18 cellular contexts compared by ENCODE assay signal in the genomic region with DNA sequence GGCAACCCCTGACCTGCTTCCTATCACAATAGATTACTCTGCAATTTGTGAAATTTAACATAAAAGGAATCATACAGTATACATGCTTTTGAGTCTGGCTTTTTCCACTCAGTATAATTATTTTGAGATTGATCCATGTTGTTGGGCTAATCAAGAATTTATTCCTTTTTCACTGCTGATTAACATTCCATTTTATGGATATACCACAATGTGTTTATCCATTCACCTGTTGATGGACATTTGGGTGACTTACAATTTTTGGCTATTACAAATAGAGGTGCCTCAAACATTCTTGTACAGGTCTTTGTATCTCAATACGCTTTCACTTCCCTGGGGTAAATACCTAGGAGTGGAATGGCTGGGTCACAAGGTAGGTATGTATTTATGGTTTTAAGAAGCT. TPM values are rescaled to one million over a fixed set of nuclear protein-coding genes. Genes with fewer than 3 reads are reported as not detected.
DNase-seq lines count a peak whose midpoint lies in the region; ATAC-seq and TF ChIP-seq lines count a peak whose summit lies in the region.
"Had no signal": no experiment of that assay in that cellular context is flagged by ENCODE, and none has a peak within 500 bp of the region (broad histone marks: within the 10 kb centered on the region; RNA-seq: fewer than 3 reads in every experiment).

No MANE protein-coding gene starts in this region.

- H3K4me3 ChIP-seq in RWPE2 (ENCODE audit: severe bottlenecking): no peak overlapping the region
- no peak overlapping the region for H3K4me3 ChIP-seq in CD8-positive, alpha-beta memory T cell (ENCODE audit: low read length)
- H3K4me3 ChIP-seq: GM23338, K562 had no signal

- H3K27me3 Mint-ChIP-seq in HFFc6 (ENCODE audit: insufficient read depth): no peaks in the 10 kb centered on the region
- H3K27me3 Mint-ChIP-seq in CD8-positive, alpha-beta memory T cell: peaks cover 0 to 2% of the 10 kb centered on the region in 2 donors
- H3K27me3 Mint-ChIP-seq: CD4-positive, CD25-positive, alpha-beta regulatory T cell had no signal

- peaks cover 96% of the 10 kb centered on the region for H3K4me1 Mint-ChIP-seq in HFFc6 (ENCODE audit: low read depth)
- H3K4me1 Mint-ChIP-seq in CD8-positive, alpha-beta memory T cell: no peaks in the 10 kb centered on the region
- H3K4me1 Mint-ChIP-seq: CD4-positive, CD25-positive, alpha-beta regulatory T cell had no signal

- peaks cover 21% of the 10 kb centered on the region for H3K36me3 Mint-ChIP-seq in HFFc6 (ENCODE audit: low read depth)
- no peaks in the 10 kb centered on the region for H3K36me3 Mint-ChIP-seq in CD8-positive, alpha-beta memory T cell
- H3K36me3 Mint-ChIP-seq: CD4-positive, CD25-positive, alpha-beta regulatory T cell had no signal

- DNase-seq in HFFc6: no peak
- no peak for DNase-seq in RWPE2 (ENCODE audit: low spot score)
- DNase-seq in epithelial cell of prostate (ENCODE audit: low read depth, low spot score): no peak
- DNase-seq in CD8-positive, alpha-beta memory T cell: no peak
- no peak for DNase-seq in GM13976 (ENCODE audit: low spot score)
- DNase-seq: ACHN; BE2C; C1 segment of cervical spinal cord; CD4-positive, CD25-positive, alpha-beta regulatory T cell; DMS153; DMS79; GDM1; H7 had no signal

- peak overlapping the region; percentile 95 for H3K27ac Mint-ChIP-seq in HFFc6
- no peak overlapping the region for H3K27ac Mint-ChIP-seq in CD8-positive, alpha-beta memory T cell
- H3K27ac Mint-ChIP-seq: CD4-positive, CD25-positive, alpha-beta regulatory T cell; GM23338 had no signal

- H3K9me3 Mint-ChIP-seq in HFFc6: no peaks in the 10 kb centered on the region
- H3K9me3 Mint-ChIP-seq in CD8-positive, alpha-beta memory T cell: peaks cover 0 to 7% (median 0%) of the 10 kb centered on the region in 5 donors

- H3K27ac ChIP-seq in RWPE2 (ENCODE audit: poor library complexity, severe bottlenecking) (peak overlapping the region; percentile 96), epithelial cell of prostate (peak overlapping the region; percentile 87)
- no peak overlapping the region for H3K27ac ChIP-seq in CD8-positive, alpha-beta memory T cell (ENCODE audit: low read depth, low read length)
- H3K27ac ChIP-seq: HL-60 had no signal

- no peak for ATAC-seq in RWPE2 (ENCODE audit: low read depth)
- no peak for ATAC-seq in HG03469 (IDR thresholded peaks at IDR 0.05; ENCODE audit: unreplicated experiment)
- ATAC-seq: GM23338, HCT116, K562 had no signal

- CTCF ChIA-PET in CD8-positive, alpha-beta memory T cell (lab: Charles Lee): no interaction called here

- peaks cover 67% of the 10 kb centered on the region for H3K4me1 ChIP-seq in RWPE2 (ENCODE audit: insufficient read depth, poor library complexity, severe bottlenecking)
- H3K4me1 ChIP-seq in CD8-positive, alpha-beta memory T cell (ENCODE audit: insufficient read depth, low read length): no peaks in the 10 kb centered on the region

- in situ Hi-C loops in GM13976 (cut with MboI; ENCODE audit: low sequenced_read_pairs, unreplicated experiment): no loop called here

- POLR2A ChIA-PET in CD8-positive, alpha-beta memory T cell (lab: Charles Lee): no interaction called here

- peak overlapping the region; percentile 83; the same call in 1 of the 2 replicates for H3K4me3 Mint-ChIP-seq in HFFc6
- H3K4me3 Mint-ChIP-seq in CD8-positive, alpha-beta memory T cell: no peak overlapping the region
- H3K4me3 Mint-ChIP-seq: CD4-positive, CD25-positive, alpha-beta regulatory T cell; GM23338 had no signal

- no peaks in the 10 kb centered on the region for H3K27me3 ChIP-seq in RWPE2 (ENCODE audit: insufficient read depth, poor library complexity, severe bottlenecking)
- H3K27me3 ChIP-seq in CD8-positive, alpha-beta memory T cell (ENCODE audit: insufficient read depth, low read length, poor library complexity, severe bottlenecking): no peaks in the 10 kb centered on the region
- H3K27me3 ChIP-seq: BE2C had no signal

- H3K36me3 ChIP-seq in RWPE2 (ENCODE audit: low read depth): no peaks in the 10 kb centered on the region
- no peaks in the 10 kb centered on the region for H3K36me3 ChIP-seq in CD8-positive, alpha-beta memory T cell (ENCODE audit: insufficient read depth, low read length)
- H3K36me3 ChIP-seq: BE2C had no signal

- H3K9me3 ChIP-seq in RWPE2 (ENCODE audit: severe bottlenecking): no peaks in the 10 kb centered on the region
- no peaks in the 10 kb centered on the region for H3K9me3 ChIP-seq in CD8-positive, alpha-beta memory T cell (ENCODE audit: low read length)
- H3K9me3 ChIP-seq: BE2C had no signal

- TF ChIP-seq CTCF in HFFc6 (IDR thresholded peaks at IDR 0.05) (no peak), RWPE2 (IDR thresholded peaks at IDR 0.05; ENCODE audit: poor library complexity, severe bottlenecking) (no peak), GM13976 (IDR thresholded peaks at IDR 0.05; ENCODE audit: borderline replicate concordance, control extremely low read depth, extremely low read depth, insufficient read depth, missing control alignments) (no peak)

RNA-seq across cellular contexts. Expression of a gene that starts 24.9 kb away (rescaled TPM):
- total RNA-seq in HFFc6 (2021; fragmentation: NEBNext Ultra II Directional; extraction: Animal tissue kit (Norgen Biotek cat#: 25700)): 10 to 100 TPM; 20.9 to 45.5 (median 26.5) TPM
- total RNA-seq in CD8-positive, alpha-beta memory T cell: not detected
- not detected for polyA plus RNA-seq in CD8-positive, alpha-beta memory T cell
- total RNA-seq: CD4-positive, CD25-positive, alpha-beta regulatory T cell had no signal
- polyA plus RNA-seq: K562 had no signal

Comparison
In these comparisons a context has a peak if more than half of its experiments do, and no peak if none do; other contexts are left out.
1. RNA of a gene that starts 24.9 kb away (total RNA-seq): 20.9 to 45.5 TPM in HFFc6; not detected in CD8-positive, alpha-beta memory T cell; every median in the first group is over 10 times any median in the second.